Comparison of ENCODE assay signal across 1 cellular context in genomic region chr1:197146108-197147095, GRCh38.
TF ChIP-seq lines count a peak whose summit lies in the region.

A gene with protein sequence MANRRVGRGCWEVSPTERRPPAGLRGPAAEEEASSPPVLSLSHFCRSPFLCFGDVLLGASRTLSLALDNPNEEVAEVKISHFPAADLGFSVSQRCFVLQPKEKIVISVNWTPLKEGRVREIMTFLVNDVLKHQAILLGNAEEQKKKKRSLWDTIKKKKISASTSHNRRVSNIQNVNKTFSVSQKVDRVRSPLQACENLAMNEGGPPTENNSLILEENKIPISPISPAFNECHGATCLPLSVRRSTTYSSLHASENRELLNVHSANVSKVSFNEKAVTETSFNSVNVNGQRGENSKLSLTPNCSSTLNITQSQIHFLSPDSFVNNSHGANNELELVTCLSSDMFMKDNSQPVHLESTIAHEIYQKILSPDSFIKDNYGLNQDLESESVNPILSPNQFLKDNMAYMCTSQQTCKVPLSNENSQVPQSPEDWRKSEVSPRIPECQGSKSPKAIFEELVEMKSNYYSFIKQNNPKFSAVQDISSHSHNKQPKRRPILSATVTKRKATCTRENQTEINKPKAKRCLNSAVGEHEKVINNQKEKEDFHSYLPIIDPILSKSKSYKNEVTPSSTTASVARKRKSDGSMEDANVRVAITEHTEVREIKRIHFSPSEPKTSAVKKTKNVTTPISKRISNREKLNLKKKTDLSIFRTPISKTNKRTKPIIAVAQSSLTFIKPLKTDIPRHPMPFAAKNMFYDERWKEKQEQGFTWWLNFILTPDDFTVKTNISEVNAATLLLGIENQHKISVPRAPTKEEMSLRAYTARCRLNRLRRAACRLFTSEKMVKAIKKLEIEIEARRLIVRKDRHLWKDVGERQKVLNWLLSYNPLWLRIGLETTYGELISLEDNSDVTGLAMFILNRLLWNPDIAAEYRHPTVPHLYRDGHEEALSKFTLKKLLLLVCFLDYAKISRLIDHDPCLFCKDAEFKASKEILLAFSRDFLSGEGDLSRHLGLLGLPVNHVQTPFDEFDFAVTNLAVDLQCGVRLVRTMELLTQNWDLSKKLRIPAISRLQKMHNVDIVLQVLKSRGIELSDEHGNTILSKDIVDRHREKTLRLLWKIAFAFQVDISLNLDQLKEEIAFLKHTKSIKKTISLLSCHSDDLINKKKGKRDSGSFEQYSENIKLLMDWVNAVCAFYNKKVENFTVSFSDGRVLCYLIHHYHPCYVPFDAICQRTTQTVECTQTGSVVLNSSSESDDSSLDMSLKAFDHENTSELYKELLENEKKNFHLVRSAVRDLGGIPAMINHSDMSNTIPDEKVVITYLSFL (N-terminal part only) (minus strand): TSS chr1:197146669. CDS start chr1:197146437, 232 bp downstream.

TF ChIP-seq in HepG2, 621 proteins besides CTCF, POLR2A, EP300 and RAD21 (continued from another document and continues in another):
- TF ChIP-seq ZKSCAN8 (CRISPR knock-in tag; IDR thresholded peaks at IDR 0.05; ENCODE audit: borderline replicate concordance) (no peak), CAMTA2 (CRISPR knock-in tag; IDR thresholded peaks at IDR 0.05; ENCODE audit: borderline replicate concordance) (no peak), RFXAP (CRISPR knock-in tag; IDR thresholded peaks at IDR 0.05; ENCODE audit: borderline replicate concordance) (0 out of 2 replicates have a peak, but pooled peaks have one; percentile 40), MTA1 (CRISPR knock-in tag; IDR thresholded peaks at IDR 0.05; ENCODE audit: borderline replicate concordance) (no peak), CBFB (CRISPR knock-in tag; IDR thresholded peaks at IDR 0.05) (0 out of 2 replicates have a peak, but pooled peaks have one; percentile 34), ZNF549 (CRISPR knock-in tag; IDR thresholded peaks at IDR 0.05) (no peak), MZF1 (CRISPR knock-in tag; IDR thresholded peaks at IDR 0.05; ENCODE audit: borderline replicate concordance) (no peak), ZNF501 (CRISPR knock-in tag; IDR thresholded peaks at IDR 0.05) (peak; percentile 77; the same call in 1 of the 2 replicates), ZNF326 (CRISPR knock-in tag; IDR thresholded peaks at IDR 0.05; ENCODE audit: borderline replicate concordance) (no peak), PCBP2 (optimal IDR thresholded peaks at IDR 0.05; ENCODE audit: low read depth, low read length, poor library complexity, severe bottlenecking) (no peak), NFYC (CRISPR knock-in tag; IDR thresholded peaks at IDR 0.05) (peak; percentile 96), SMAD1 (CRISPR knock-in tag; IDR thresholded peaks at IDR 0.05; ENCODE audit: borderline replicate concordance, low read depth) (no peak), ZNF589 (CRISPR knock-in tag; conservative IDR thresholded peaks at IDR 0.05) (peak; percentile 90; the same call in 1 of the 2 replicates), SRY (CRISPR knock-in tag; IDR thresholded peaks at IDR 0.05) (no peak), PHF20 (CRISPR knock-in tag; IDR thresholded peaks at IDR 0.05) (no peak), MNT (IDR thresholded peaks at IDR 0.05) (no peak), IRX3 (CRISPR knock-in tag; IDR thresholded peaks at IDR 0.05; ENCODE audit: borderline replicate concordance, low read depth) (peak; percentile 90), HNRNPL (IDR thresholded peaks at IDR 0.05; ENCODE audit: low read depth, low read length) (no peak), PAX8 (CRISPR knock-in tag; IDR thresholded peaks at IDR 0.05; ENCODE audit: borderline replicate concordance) (no peak), ZNF782 (CRISPR knock-in tag; IDR thresholded peaks at IDR 0.05; ENCODE audit: borderline replicate concordance) (no peak), TERF1 (CRISPR knock-in tag; IDR thresholded peaks at IDR 0.05) (no peak), BRCA1 (CRISPR knock-in tag; IDR thresholded peaks at IDR 0.05) (no peak), U2AF2 (IDR thresholded peaks at IDR 0.05; ENCODE audit: low read depth, low read length) (no peak), ZNF296 (CRISPR knock-in tag; conservative IDR thresholded peaks at IDR 0.05) (no peak), SALL1 (CRISPR knock-in tag; IDR thresholded peaks at IDR 0.05) (peak; percentile 3; the same call in 1 of the 2 replicates), ATF1 (CRISPR knock-in tag; IDR thresholded peaks at IDR 0.05) (no peak), NR3C1 (CRISPR knock-in tag; IDR thresholded peaks at IDR 0.05) (no peak), ZNF33B (CRISPR knock-in tag; IDR thresholded peaks at IDR 0.05) (no peak), MIER3 (CRISPR knock-in tag; IDR thresholded peaks at IDR 0.05; ENCODE audit: borderline replicate concordance) (no peak), HNRNPK (IDR thresholded peaks at IDR 0.05; ENCODE audit: low read depth, low read length, poor library complexity, severe bottlenecking) (no peak), TBP (CRISPR knock-in tag; IDR thresholded peaks at IDR 0.05) (no peak), E2F1 (CRISPR knock-in tag; IDR thresholded peaks at IDR 0.05) (no peak; the same call in 1 of the 2 replicates), NRL (CRISPR knock-in tag; IDR thresholded peaks at IDR 0.05; ENCODE audit: borderline replicate concordance) (no peak), PAXIP1 (CRISPR knock-in tag; conservative IDR thresholded peaks at IDR 0.05) (peak; percentile 21; the same call in 1 of the 2 replicates)
- TF ChIP-seq, protein P1, sequence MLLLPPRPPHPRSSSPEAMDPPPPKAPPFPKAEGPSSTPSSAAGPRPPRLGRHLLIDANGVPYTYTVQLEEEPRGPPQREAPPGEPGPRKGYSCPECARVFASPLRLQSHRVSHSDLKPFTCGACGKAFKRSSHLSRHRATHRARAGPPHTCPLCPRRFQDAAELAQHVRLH (CRISPR knock-in tag; IDR thresholded peaks at IDR 0.05; ENCODE audit: borderline replicate concordance, low read depth) = no peak
- TF ChIP-seq, protein P2, sequence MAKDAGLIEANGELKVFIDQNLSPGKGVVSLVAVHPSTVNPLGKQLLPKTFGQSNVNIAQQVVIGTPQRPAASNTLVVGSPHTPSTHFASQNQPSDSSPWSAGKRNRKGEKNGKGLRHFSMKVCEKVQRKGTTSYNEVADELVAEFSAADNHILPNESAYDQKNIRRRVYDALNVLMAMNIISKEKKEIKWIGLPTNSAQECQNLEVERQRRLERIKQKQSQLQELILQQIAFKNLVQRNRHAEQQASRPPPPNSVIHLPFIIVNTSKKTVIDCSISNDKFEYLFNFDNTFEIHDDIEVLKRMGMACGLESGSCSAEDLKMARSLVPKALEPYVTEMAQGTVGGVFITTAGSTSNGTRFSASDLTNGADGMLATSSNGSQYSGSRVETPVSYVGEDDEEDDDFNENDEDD (CRISPR knock-in tag; IDR thresholded peaks at IDR 0.05; ENCODE audit: borderline replicate concordance) = peak; percentile 99
- TF ChIP-seq, protein P3, sequence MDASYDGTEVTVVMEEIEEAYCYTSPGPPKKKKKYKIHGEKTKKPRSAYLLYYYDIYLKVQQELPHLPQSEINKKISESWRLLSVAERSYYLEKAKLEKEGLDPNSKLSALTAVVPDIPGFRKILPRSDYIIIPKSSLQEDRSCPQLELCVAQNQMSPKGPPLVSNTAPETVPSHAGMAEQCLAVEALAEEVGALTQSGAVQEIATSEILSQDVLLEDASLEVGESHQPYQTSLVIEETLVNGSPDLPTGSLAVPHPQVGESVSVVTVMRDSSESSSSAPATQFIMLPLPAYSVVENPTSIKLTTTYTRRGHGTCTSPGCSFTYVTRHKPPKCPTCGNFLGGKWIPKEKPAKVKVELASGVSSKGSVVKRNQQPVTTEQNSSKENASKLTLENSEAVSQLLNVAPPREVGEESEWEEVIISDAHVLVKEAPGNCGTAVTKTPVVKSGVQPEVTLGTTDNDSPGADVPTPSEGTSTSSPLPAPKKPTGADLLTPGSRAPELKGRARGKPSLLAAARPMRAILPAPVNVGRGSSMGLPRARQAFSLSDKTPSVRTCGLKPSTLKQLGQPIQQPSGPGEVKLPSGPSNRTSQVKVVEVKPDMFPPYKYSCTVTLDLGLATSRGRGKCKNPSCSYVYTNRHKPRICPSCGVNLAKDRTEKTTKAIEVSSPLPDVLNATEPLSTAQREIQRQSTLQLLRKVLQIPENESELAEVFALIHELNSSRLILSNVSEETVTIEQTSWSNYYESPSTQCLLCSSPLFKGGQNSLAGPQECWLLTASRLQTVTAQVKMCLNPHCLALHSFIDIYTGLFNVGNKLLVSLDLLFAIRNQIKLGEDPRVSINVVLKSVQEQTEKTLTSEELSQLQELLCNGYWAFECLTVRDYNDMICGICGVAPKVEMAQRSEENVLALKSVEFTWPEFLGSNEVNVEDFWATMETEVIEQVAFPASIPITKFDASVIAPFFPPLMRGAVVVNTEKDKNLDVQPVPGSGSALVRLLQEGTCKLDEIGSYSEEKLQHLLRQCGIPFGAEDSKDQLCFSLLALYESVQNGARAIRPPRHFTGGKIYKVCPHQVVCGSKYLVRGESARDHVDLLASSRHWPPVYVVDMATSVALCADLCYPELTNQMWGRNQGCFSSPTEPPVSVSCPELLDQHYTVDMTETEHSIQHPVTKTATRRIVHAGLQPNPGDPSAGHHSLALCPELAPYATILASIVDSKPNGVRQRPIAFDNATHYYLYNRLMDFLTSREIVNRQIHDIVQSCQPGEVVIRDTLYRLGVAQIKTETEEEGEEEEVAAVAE (CRISPR knock-in tag; IDR thresholded peaks at IDR 0.05; ENCODE audit: borderline replicate concordance) = no peak
- TF ChIP-seq, protein P4, sequence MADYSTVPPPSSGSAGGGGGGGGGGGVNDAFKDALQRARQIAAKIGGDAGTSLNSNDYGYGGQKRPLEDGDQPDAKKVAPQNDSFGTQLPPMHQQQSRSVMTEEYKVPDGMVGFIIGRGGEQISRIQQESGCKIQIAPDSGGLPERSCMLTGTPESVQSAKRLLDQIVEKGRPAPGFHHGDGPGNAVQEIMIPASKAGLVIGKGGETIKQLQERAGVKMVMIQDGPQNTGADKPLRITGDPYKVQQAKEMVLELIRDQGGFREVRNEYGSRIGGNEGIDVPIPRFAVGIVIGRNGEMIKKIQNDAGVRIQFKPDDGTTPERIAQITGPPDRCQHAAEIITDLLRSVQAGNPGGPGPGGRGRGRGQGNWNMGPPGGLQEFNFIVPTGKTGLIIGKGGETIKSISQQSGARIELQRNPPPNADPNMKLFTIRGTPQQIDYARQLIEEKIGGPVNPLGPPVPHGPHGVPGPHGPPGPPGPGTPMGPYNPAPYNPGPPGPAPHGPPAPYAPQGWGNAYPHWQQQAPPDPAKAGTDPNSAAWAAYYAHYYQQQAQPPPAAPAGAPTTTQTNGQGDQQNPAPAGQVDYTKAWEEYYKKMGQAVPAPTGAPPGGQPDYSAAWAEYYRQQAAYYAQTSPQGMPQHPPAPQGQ (CRISPR knock-in tag; IDR thresholded peaks at IDR 0.05; ENCODE audit: borderline replicate concordance) = no peak
- TF ChIP-seq, protein P5, sequence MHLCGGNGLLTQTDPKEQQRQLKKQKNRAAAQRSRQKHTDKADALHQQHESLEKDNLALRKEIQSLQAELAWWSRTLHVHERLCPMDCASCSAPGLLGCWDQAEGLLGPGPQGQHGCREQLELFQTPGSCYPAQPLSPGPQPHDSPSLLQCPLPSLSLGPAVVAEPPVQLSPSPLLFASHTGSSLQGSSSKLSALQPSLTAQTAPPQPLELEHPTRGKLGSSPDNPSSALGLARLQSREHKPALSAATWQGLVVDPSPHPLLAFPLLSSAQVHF (CRISPR knock-in tag; IDR thresholded peaks at IDR 0.05) = peak; percentile 93; the same call in 1 of the 2 replicates
- TF ChIP-seq, protein P6, sequence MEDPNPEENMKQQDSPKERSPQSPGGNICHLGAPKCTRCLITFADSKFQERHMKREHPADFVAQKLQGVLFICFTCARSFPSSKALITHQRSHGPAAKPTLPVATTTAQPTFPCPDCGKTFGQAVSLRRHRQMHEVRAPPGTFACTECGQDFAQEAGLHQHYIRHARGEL (CRISPR knock-in tag; IDR thresholded peaks at IDR 0.05) = no peak
